Comparison of ENCODE assay signal across 17 cellular contexts in the genomic region with DNA sequence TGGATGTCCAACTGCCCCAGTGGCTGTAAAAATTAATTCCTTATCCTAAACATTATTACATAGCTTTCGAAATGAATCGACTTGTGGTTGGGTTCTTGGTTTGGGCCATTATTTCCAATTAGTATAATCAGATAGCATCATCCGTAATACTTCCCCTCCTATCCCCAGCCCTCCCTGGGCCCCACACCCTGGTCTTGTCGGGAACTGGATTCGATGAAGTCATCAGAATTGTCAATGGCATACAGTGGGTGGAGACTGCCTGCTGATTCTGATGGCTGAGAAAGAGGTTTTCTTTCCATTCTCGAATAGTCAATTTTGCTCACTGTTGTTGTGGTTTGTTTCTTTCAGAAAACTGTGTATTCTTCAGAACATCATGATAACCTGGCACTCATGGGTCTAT.
"Had no signal": no experiment of that assay in that cellular context is flagged by ENCODE, and none has a peak within 500 bp of the region (broad histone marks: within the 10 kb centered on the region; RNA-seq: fewer than 3 reads in every experiment).

No MANE protein-coding gene starts in this region.

- ATAC-seq: left colon; naive thymus-derived CD4-positive, alpha-beta T cell had no signal

- H3K4me3 Mint-ChIP-seq: activated naive CD8-positive, alpha-beta T cell treated with anti-CD3 and anti-CD28 coated beads for 36 hours; naive thymus-derived CD4-positive, alpha-beta T cell had no signal

- H3K9me3 ChIP-seq: ascending aorta, tibial artery had no signal

- H3K27ac Mint-ChIP-seq: activated naive CD8-positive, alpha-beta T cell treated with anti-CD3 and anti-CD28 coated beads for 36 hours; naive thymus-derived CD4-positive, alpha-beta T cell had no signal

- DNase-seq: activated CD4-positive, alpha-beta T cell treated with anti-CD3 and anti-CD28 coated beads for 1 hour; activated CD8-positive, alpha-beta memory T cell treated with anti-CD3 and anti-CD28 coated beads for 24 hours; activated naive CD8-positive, alpha-beta T cell treated with anti-CD3 and anti-CD28 coated beads for 36 hours; esophagus squamous epithelium; foreskin melanocyte; head of caudate nucleus; left colon; mammary epithelial cell; naive thymus-derived CD4-positive, alpha-beta T cell; retina; SW 1271 had no signal

- FAIRE-seq: bronchial epithelial cell had no signal

- H3K4me3 ChIP-seq: ascending aorta, dorsolateral prefrontal cortex, esophagus squamous epithelium, skin epidermis, tibial artery had no signal

- H3K27ac ChIP-seq: dorsolateral prefrontal cortex, esophagus squamous epithelium, parathyroid adenoma, skin epidermis, tibial artery had no signal
